In genomic region chr1:151993084-151993733, GRCh38 we compare ENCODE assay signal across 1 cellular context.
TF ChIP-seq lines count a peak whose summit lies in the region.

No MANE protein-coding gene starts in this region.

TF ChIP-seq in H1, 55 proteins besides CTCF, POLR2A, EP300 and RAD21:
- TF ChIP-seq BACH1 (IDR thresholded peaks at IDR 0.05; ENCODE audit: low read length) (0 out of 2 replicates have a peak, but pooled peaks have one; percentile 6), RXRA (IDR thresholded peaks at IDR 0.05; ENCODE audit: insufficient read depth, low read depth, low read length) (no peak), CHD1 (IDR thresholded peaks at IDR 0.05; ENCODE audit: low read depth, low read length) (no peak), CTBP2 (IDR thresholded peaks at IDR 0.05; ENCODE audit: borderline replicate concordance, insufficient read depth, insufficient read length, low read length) (no peak), CEBPB (IDR thresholded peaks at IDR 0.05; ENCODE audit: low read depth, low read length) (no peak), TBP (IDR thresholded peaks at IDR 0.05; ENCODE audit: low read depth, low read length) (no peak), RFX5 (IDR thresholded peaks at IDR 0.05; ENCODE audit: borderline replicate concordance, low read depth, low read length) (no peak), BRCA1 (IDR thresholded peaks at IDR 0.05; ENCODE audit: low read depth, low read length) (no peak), CHD2 (IDR thresholded peaks at IDR 0.05; ENCODE audit: low read length) (no peak), KDM4A (IDR thresholded peaks at IDR 0.05; ENCODE audit: low read depth, low read length, severe bottlenecking) (peak; percentile 86), CBX8 (IDR thresholded peaks at IDR 0.05; ENCODE audit: borderline replicate concordance, low read depth, low read length) (no peak), HDAC6 (IDR thresholded peaks at IDR 0.05; ENCODE audit: low read depth, low read length) (no peak), GABPA (IDR thresholded peaks at IDR 0.05; ENCODE audit: borderline replicate concordance, insufficient read depth, low read length) (no peak), SP4 (IDR thresholded peaks at IDR 0.05; ENCODE audit: low read length) (no peak), TEAD4 (IDR thresholded peaks at IDR 0.05; ENCODE audit: low read depth, low read length) (no peak), POLR2AphosphoS5 (IDR thresholded peaks at IDR 0.05; ENCODE audit: low read depth, low read length) (0 out of 2 replicates have a peak, but pooled peaks have one; percentile 2), CHD7 (IDR thresholded peaks at IDR 0.05; ENCODE audit: insufficient replicate concordance, low read length) (no peak), E2F6 (IDR thresholded peaks at IDR 0.05) (no peak; the same call in 1 of the 2 replicates), TAF7 (optimal IDR thresholded peaks at IDR 0.05; ENCODE audit: borderline replicate concordance, low read depth, low read length) (peak; percentile 18), ATF3 (IDR thresholded peaks at IDR 0.05; ENCODE audit: insufficient read depth, low read depth, low read length) (no peak), SAP30 (IDR thresholded peaks at IDR 0.05; ENCODE audit: insufficient read depth, insufficient replicate concordance, low read length) (no peak), NRF1 (IDR thresholded peaks at IDR 0.05; ENCODE audit: low read depth, low read length) (no peak), SIN3A (conservative IDR thresholded peaks at IDR 0.05 in 1 of 2, IDR thresholded peaks at IDR 0.05 in 1 of 2; ENCODE audit: low read depth in 1 of 2, low read length in 2 of 2) (0 out of 4 replicates have a peak, but pooled peaks of 1 of the 2 experiments have one; percentile 25), SIX5 (IDR thresholded peaks at IDR 0.05; ENCODE audit: low read depth, low read length) (no peak), POU5F1 (IDR thresholded peaks at IDR 0.05; ENCODE audit: low read depth, low read length) (no peak), NANOG (IDR thresholded peaks at IDR 0.05; ENCODE audit: insufficient read depth, low read depth, low read length, poor library complexity, severe bottlenecking) (no peak), TAF1 (IDR thresholded peaks at IDR 0.05; ENCODE audit: low read depth, low read length) (no peak)
